Comparison of ENCODE assay signal across 8 cellular contexts in the genomic region with DNA sequence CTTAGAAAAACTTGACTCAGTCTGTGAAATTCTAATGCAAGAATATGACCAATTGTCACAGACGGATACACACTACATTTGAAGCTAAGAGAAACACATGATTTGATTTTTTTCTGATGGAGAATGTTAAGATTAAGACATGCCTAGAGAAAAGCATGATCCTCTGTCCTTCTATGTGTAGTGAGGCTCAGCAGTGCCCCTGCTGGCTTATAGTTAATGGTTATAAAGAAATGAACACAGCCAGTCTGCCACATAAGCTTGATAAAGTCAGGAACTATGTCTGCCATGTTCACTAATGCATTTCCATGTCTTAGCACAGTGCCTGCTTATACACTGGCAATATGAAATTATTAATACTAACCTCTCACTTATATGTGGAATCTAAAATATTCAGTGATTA.
A peak's percentile ranks its signal among the peaks of the same experiment; 100 is the strongest.
DNase-seq lines count a peak whose midpoint lies in the region; ATAC-seq and TF ChIP-seq lines count a peak whose summit lies in the region.

No MANE protein-coding gene starts in this region.

- H3K27me3 ChIP-seq in psoas muscle (ENCODE audit: insufficient read depth in 3 of 3, low read length in 2 of 3): no peaks in the 10 kb centered on the region

- no peak for ATAC-seq in psoas muscle
- no peak for ATAC-seq in activated naive CD8-positive, alpha-beta T cell treated with anti-CD3 and anti-CD28 coated beads, Interleukin-2, amount 50 U/mL, for 24 hours
- ATAC-seq in HG02759 (IDR thresholded peaks at IDR 0.05; ENCODE audit: unreplicated experiment): no peak

- TF ChIP-seq POLR2A in NB4 (IDR thresholded peaks at IDR 0.05; ENCODE audit: extremely low read depth, insufficient read length): no peak

- DNase-seq in NCI-H446 (lab: John Stamatoyannopoulos, UW): peak; percentile 8 to 29
- DNase-seq in NCI-H446 treated with DMSO at 0.1 percent for 48 hours (lab: John Stamatoyannopoulos, UW): no peak
- DNase-seq in NB4 (ENCODE audit: low read depth): peak; percentile 21
- peak; percentile 54 to 62 for DNase-seq in cardiac fibroblast (ENCODE audit: low read depth in 2 of 2)
- no peak for DNase-seq in psoas muscle
- no peak for DNase-seq in activated naive CD8-positive, alpha-beta T cell treated with anti-CD3 and anti-CD28 coated beads, Interleukin-2, amount 50 U/mL, for 24 hours
- no peak for DNase-seq in activated naive CD8-positive, alpha-beta T cell treated with anti-CD3 and anti-CD28 coated beads for 36 hours

- intact Hi-C loops in psoas muscle (cut with DNase I): loop anchor here (10.0 kb wide), 3 partner anchors 386 to 434 kb away; partner anchors contain the start of gene DACT1 (in 1 of the 2)

- no peak overlapping the region for H3K4me3 Mint-ChIP-seq in activated naive CD8-positive, alpha-beta T cell treated with anti-CD3 and anti-CD28 coated beads, Interleukin-2, amount 50 U/mL, for 24 hours
- H3K4me3 Mint-ChIP-seq in activated naive CD8-positive, alpha-beta T cell treated with anti-CD3 and anti-CD28 coated beads for 36 hours: no peak overlapping the region

- no peak overlapping the region for H3K27ac Mint-ChIP-seq in activated naive CD8-positive, alpha-beta T cell treated with anti-CD3 and anti-CD28 coated beads, Interleukin-2, amount 50 U/mL, for 24 hours
- no peak overlapping the region for H3K27ac Mint-ChIP-seq in activated naive CD8-positive, alpha-beta T cell treated with anti-CD3 and anti-CD28 coated beads for 36 hours

- WGBS in psoas muscle, 3 donors: 80 to 93% (median 83%) methylated on average over 1 of the region's 1 CpG

- H3K27me3 Mint-ChIP-seq in activated naive CD8-positive, alpha-beta T cell treated with anti-CD3 and anti-CD28 coated beads, Interleukin-2, amount 50 U/mL, for 24 hours: peaks cover 1% of the 10 kb centered on the region
- H3K27me3 Mint-ChIP-seq in activated naive CD8-positive, alpha-beta T cell treated with anti-CD3 and anti-CD28 coated beads for 36 hours: peaks cover 10% of the 10 kb centered on the region

- H3K9me3 ChIP-seq in psoas muscle: no peaks in the 10 kb centered on the region

- no peak overlapping the region for H3K27ac ChIP-seq in psoas muscle

- H3K4me3 ChIP-seq in NB4 (ENCODE audit: low read depth, low read length): no peak overlapping the region
- no peak overlapping the region for H3K4me3 ChIP-seq in cardiac fibroblast (replicated peaks in 1 of 2; ENCODE audit: low read depth in 2 of 2, low read length in 2 of 2)
- no peak overlapping the region for H3K4me3 ChIP-seq in psoas muscle

- H3K4me1 ChIP-seq in psoas muscle: no peaks in the 10 kb centered on the region

- H3K4me1 Mint-ChIP-seq in activated naive CD8-positive, alpha-beta T cell treated with anti-CD3 and anti-CD28 coated beads, Interleukin-2, amount 50 U/mL, for 24 hours: no peaks in the 10 kb centered on the region
- no peaks in the 10 kb centered on the region for H3K4me1 Mint-ChIP-seq in activated naive CD8-positive, alpha-beta T cell treated with anti-CD3 and anti-CD28 coated beads for 36 hours

- TF ChIP-seq CTCF in NB4 (IDR thresholded peaks at IDR 0.05; ENCODE audit: low read depth, low read length) (peak; percentile 34), cardiac fibroblast (IDR thresholded peaks at IDR 0.05; ENCODE audit: low read depth, low read length) (peak; percentile 56), psoas muscle (IDR thresholded peaks at IDR 0.05) (peak; percentile 33)

- no peaks in the 10 kb centered on the region for H3K9me3 Mint-ChIP-seq in activated naive CD8-positive, alpha-beta T cell treated with anti-CD3 and anti-CD28 coated beads, Interleukin-2, amount 50 U/mL, for 24 hours
- H3K9me3 Mint-ChIP-seq in activated naive CD8-positive, alpha-beta T cell treated with anti-CD3 and anti-CD28 coated beads for 36 hours: no peaks in the 10 kb centered on the region

- no peaks in the 10 kb centered on the region for H3K36me3 ChIP-seq in psoas muscle (ENCODE audit: insufficient read depth in 1 of 2, low read depth in 1 of 2)

- H3K36me3 Mint-ChIP-seq in activated naive CD8-positive, alpha-beta T cell treated with anti-CD3 and anti-CD28 coated beads, Interleukin-2, amount 50 U/mL, for 24 hours (ENCODE audit: low read depth): no peaks in the 10 kb centered on the region
- H3K36me3 Mint-ChIP-seq in activated naive CD8-positive, alpha-beta T cell treated with anti-CD3 and anti-CD28 coated beads for 36 hours: no peaks in the 10 kb centered on the region

Comparison
In these comparisons a context has a peak if more than half of its experiments do, and no peak if none do; other contexts are left out.
1. DNase-seq: peak in NCI-H446 (2 of 2), NB4 (single experiment) and cardiac fibroblast (2 of 2); none in NCI-H446 treated with DMSO at 0.1 percent for 48 hours (single experiment), psoas muscle (0 of 2), activated naive CD8-positive, alpha-beta T cell treated with anti-CD3 and anti-CD28 coated beads, Interleukin-2, amount 50 U/mL, for 24 hours (single experiment) and activated naive CD8-positive, alpha-beta T cell treated with anti-CD3 and anti-CD28 coated beads for 36 hours (single experiment).
2. Peak in every context shown above with its lines, with median percentiles within 50 percentile points of each other: CTCF ChIP-seq.